ENCODE assay signal across 8 cellular contexts in the genomic region with DNA sequence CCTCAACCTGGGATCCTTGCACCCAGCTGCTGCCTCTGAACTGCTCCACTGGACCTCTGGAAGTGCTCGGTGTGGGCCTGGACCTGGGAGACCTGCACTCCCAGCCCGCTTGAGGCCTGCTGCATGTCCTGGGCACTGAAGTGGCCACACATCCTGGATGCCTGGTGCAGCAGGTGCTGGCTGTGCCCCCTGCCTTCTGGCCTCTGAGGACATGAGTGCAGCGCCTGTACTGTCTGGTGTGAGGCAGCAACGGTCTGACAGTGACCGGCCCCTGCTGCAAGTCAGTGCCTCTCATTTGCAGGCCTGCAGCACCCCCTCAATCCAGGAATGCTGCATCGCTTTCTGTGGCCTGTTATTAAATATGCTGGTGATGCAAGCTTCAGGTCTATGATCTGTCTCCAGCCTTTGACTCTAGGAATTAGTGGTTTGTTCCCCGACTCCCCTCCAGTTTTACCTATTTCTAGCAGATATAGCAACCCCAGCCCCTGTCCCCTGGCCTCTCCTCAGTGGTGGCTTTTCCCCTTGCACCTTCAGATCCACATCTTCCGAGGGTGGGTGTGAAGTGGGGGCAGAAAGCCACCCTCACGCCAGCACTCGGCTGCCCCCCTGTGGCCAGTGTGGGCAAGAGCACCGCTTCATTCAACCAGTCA. TPM values are rescaled to one million over a fixed set of nuclear protein-coding genes. Genes with fewer than 3 reads are reported as not detected.
DNase-seq lines count a peak whose midpoint lies in the region; ATAC-seq and TF ChIP-seq lines count a peak whose summit lies in the region.

No MANE protein-coding gene starts in this region.

- peaks cover 6 to 12% of the 10 kb centered on the region in 2 donors for H3K4me1 Mint-ChIP-seq in effector memory CD8-positive, alpha-beta T cell (ENCODE audit: low read depth in 2 of 2)

- peaks cover 11 to 26% of the 10 kb centered on the region in 2 donors for H3K27me3 Mint-ChIP-seq in effector memory CD8-positive, alpha-beta T cell

- TF ChIP-seq CTCF in AG10803 (conservative IDR thresholded peaks at IDR 0.05; ENCODE audit: low read length) = peak; percentile 96
- TF ChIP-seq CTCF in GM20000 (IDR thresholded peaks at IDR 0.05; ENCODE audit: extremely low read depth, missing control alignments) = peak; percentile 93

- H3K4me3 Mint-ChIP-seq in effector memory CD8-positive, alpha-beta T cell = no peak overlapping the region

- peaks cover 5% of the 10 kb centered on the region for H3K36me3 Mint-ChIP-seq in effector memory CD8-positive, alpha-beta T cell (ENCODE audit: insufficient read depth)

- DNase-seq in AG10803 (ENCODE audit: low read depth) (peak; percentile 81), GM20000 (ENCODE audit: low spot score) (peak; percentile 87), NCI-H69 (lab: John Stamatoyannopoulos, UW) (peak; percentile 76), myocyte (ENCODE audit: low read depth) (peak; percentile 69)
- DNase-seq in activated CD8-positive, alpha-beta memory T cell treated with anti-CD3 and anti-CD28 coated beads for 24 hours = peak; percentile 88
- peak; percentile 64 to 68 (median 66) for DNase-seq in effector memory CD8-positive, alpha-beta T cell
- peak; percentile 29 to 37 for DNase-seq in stimulated activated CD8-positive, alpha-beta memory T cell treated with anti-CD3 and anti-CD28 coated beads, Interleukin-7, amount 100 ng/mL, for 48 hours (ENCODE audit: extremely low read depth in 1 of 2, low read depth in 1 of 2)

- peak overlapping the region in 1 of 2 donors; percentile 51 for H3K27ac Mint-ChIP-seq in effector memory CD8-positive, alpha-beta T cell

- no peak overlapping the region for H3K4me3 ChIP-seq in AG10803 (ENCODE audit: low read length)

- no peaks in the 10 kb centered on the region for H3K9me3 Mint-ChIP-seq in effector memory CD8-positive, alpha-beta T cell

- ATAC-seq in effector memory CD8-positive, alpha-beta T cell (replicated peaks) = peak; percentile 85
- ATAC-seq in HG02870 (IDR thresholded peaks at IDR 0.05; ENCODE audit: unreplicated experiment) = no peak

RNA-seq across cellular contexts. Expression of gene SMIM41, which starts 3.6 kb away (rescaled TPM):
- total RNA-seq in myocyte = not detected in 2 replicates
- polyA plus RNA-seq in myocyte (2012) = 0.11 TPM

RNA-seq across cellular contexts. Expression of gene ATG101, which starts 13.3 kb away (rescaled TPM):
- 93.8 and 105 TPM in 2 replicates for total RNA-seq in myocyte
- 152 TPM for polyA plus RNA-seq in myocyte (2012)

RNA-seq across cellular contexts. Expression of gene NR4A1, which starts 31.9 kb away (rescaled TPM):
- total RNA-seq in myocyte = 3.4 and 5.5 TPM in 2 replicates
- 2.7 TPM for polyA plus RNA-seq in myocyte (2012)

Comparison
In these comparisons a context has a peak if more than half of its experiments do, and no peak if none do; other contexts are left out.
1. DNase-seq: peak in every context shown above with its lines; median percentile 88 in activated CD8-positive, alpha-beta memory T cell treated with anti-CD3 and anti-CD28 coated beads for 24 hours; 87 in GM20000; 81 in AG10803; 76 in NCI-H69; 69 in myocyte; 66 in effector memory CD8-positive, alpha-beta T cell; 33 in stimulated activated CD8-positive, alpha-beta memory T cell treated with anti-CD3 and anti-CD28 coated beads, Interleukin-7, amount 100 ng/mL, for 48 hours.